In genomic region chrX:136667446-136668168, GRCh38 we compare ENCODE assay signal across 26 cellular contexts. TPM values are rescaled to one million over a fixed set of nuclear protein-coding genes. Genes with fewer than 3 reads are reported as not detected.
DNase-seq lines count a peak whose midpoint lies in the region; ATAC-seq, FAIRE-seq and TF ChIP-seq lines count a peak whose summit lies in the region.
"Had no signal": no experiment of that assay in that cellular context is flagged by ENCODE, and none has a peak within 500 bp of the region (broad histone marks: within the 10 kb centered on the region; RNA-seq: fewer than 3 reads in every experiment).

No MANE protein-coding gene starts in this region.

- no peak for TF ChIP-seq CTCF in D721Med (IDR thresholded peaks at IDR 0.05; ENCODE audit: insufficient read depth, missing control alignments)

- no peaks in the 10 kb centered on the region for H3K27me3 Mint-ChIP-seq in activated naive CD4-positive, alpha-beta T cell treated with anti-CD3 and anti-CD28 coated beads for 36 hours (ENCODE audit: low read depth)
- no peaks in the 10 kb centered on the region for H3K27me3 Mint-ChIP-seq in T-helper 17 cell

- H3K9me3 ChIP-seq in T-helper 17 cell (ENCODE audit: control insufficient read depth, low read length, poor library complexity, severe bottlenecking), result no peaks in the 10 kb centered on the region
- H3K9me3 ChIP-seq: testis, uterus had no signal

- no peak overlapping the region for H3K4me3 Mint-ChIP-seq in activated naive CD4-positive, alpha-beta T cell treated with anti-CD3 and anti-CD28 coated beads for 36 hours
- peak overlapping the region; percentile 2 for H3K4me3 Mint-ChIP-seq in T-helper 17 cell
- H3K4me3 Mint-ChIP-seq: H9; mesothelial cell of epicardium; natural killer cell treated with Interleukin-12 subunit alpha and Interleukin-12 subunit beta and Interleukin-15 and Interleukin-18, amount 100 ng/mL, for 72 hours had no signal

- peak; percentile 32 for ATAC-seq in T-helper 17 cell
- ATAC-seq in HG03097 (IDR thresholded peaks at IDR 0.05; ENCODE audit: low FRiP score, unreplicated experiment), result no peak
- ATAC-seq in GM21717 (IDR thresholded peaks at IDR 0.05; ENCODE audit: unreplicated experiment), result no peak
- ATAC-seq in HG02885 (IDR thresholded peaks at IDR 0.05; ENCODE audit: poor library complexity, unreplicated experiment), result no peak
- ATAC-seq: heart right ventricle; left lobe of liver; natural killer cell treated with Interleukin-12 subunit alpha and Interleukin-12 subunit beta and Interleukin-15 and Interleukin-18, amount 100 ng/mL, for 72 hours; right cardiac atrium had no signal

- peak; percentile 61 for FAIRE-seq in D721Med (lab: Jason Lieb, UNC)
- FAIRE-seq: RCC 7860 had no signal

- H3K27ac Mint-ChIP-seq in activated naive CD4-positive, alpha-beta T cell treated with anti-CD3 and anti-CD28 coated beads for 36 hours, result peak overlapping the region; percentile 67
- peak overlapping the region; percentile 97 for H3K27ac Mint-ChIP-seq in T-helper 17 cell
- H3K27ac Mint-ChIP-seq: H9, mesothelial cell of epicardium had no signal

- H3K4me1 Mint-ChIP-seq in activated naive CD4-positive, alpha-beta T cell treated with anti-CD3 and anti-CD28 coated beads for 36 hours (ENCODE audit: low read depth), result peaks cover 85% of the 10 kb centered on the region
- H3K4me1 Mint-ChIP-seq in T-helper 17 cell, result peaks cover 52% of the 10 kb centered on the region
- H3K4me1 Mint-ChIP-seq: H9, mesothelial cell of epicardium had no signal

- intact Hi-C loops in activated naive CD4-positive, alpha-beta T cell treated with anti-CD3 and anti-CD28 coated beads for 36 hours (cut with micrococcal nuclease), result no loop called here

- H3K9me3 Mint-ChIP-seq in activated naive CD4-positive, alpha-beta T cell treated with anti-CD3 and anti-CD28 coated beads for 36 hours, result peaks cover 13% of the 10 kb centered on the region
- H3K9me3 Mint-ChIP-seq: natural killer cell treated with Interleukin-12 subunit alpha and Interleukin-12 subunit beta and Interleukin-15 and Interleukin-18, amount 100 ng/mL, for 72 hours had no signal

- DNase-seq in activated naive CD4-positive, alpha-beta T cell treated with anti-CD3 and anti-CD28 coated beads for 36 hours, result no peak
- DNase-seq in activated naive CD4-positive, alpha-beta T cell treated with Interleukin-2 at 50 U/mL for 16 hours, result no peak
- DNase-seq in D721Med (ENCODE audit: insufficient read length, low spot score) (no peak), T-helper 17 cell (no peak), islet precursor cell (peak; percentile 77)
- DNase-seq: anterior cingulate cortex; central memory CD4-positive, alpha-beta T cell; DMS153; GDM1; H9; heart right ventricle; NCI-H2081 treated with DMSO at 0.1 percent for 48 hours; NCI-H446 treated with DMSO at 0.1 percent for 48 hours; right cardiac atrium; testis; uterus; WERI-Rb-1 had no signal

- peaks cover 73% of the 10 kb centered on the region for H3K36me3 Mint-ChIP-seq in activated naive CD4-positive, alpha-beta T cell treated with anti-CD3 and anti-CD28 coated beads for 36 hours (ENCODE audit: low read depth)
- H3K36me3 Mint-ChIP-seq in T-helper 17 cell (ENCODE audit: low read depth), result peaks cover 17% of the 10 kb centered on the region
- H3K36me3 Mint-ChIP-seq: mesothelial cell of epicardium had no signal

- CTCF ChIA-PET in activated naive CD4-positive, alpha-beta T cell treated with anti-CD3 and anti-CD28 coated beads for 36 hours (lab: Charles Lee), result no interaction called here

RNA-seq across cellular contexts. Expression of gene CD40LG, which starts 19.6 kb away (rescaled TPM):
- total RNA-seq in activated naive CD4-positive, alpha-beta T cell treated with anti-CD3 and anti-CD28 coated beads for 36 hours, result 100 to 1,000 TPM; 121 to 122 TPM
- total RNA-seq in T-helper 17 cell, result 10 to 100 TPM; 34.8 to 60.7 TPM
- total RNA-seq: H9, mesothelial cell of epicardium, osteocyte, SK-MEL-5, testis had no signal
